Comparison of ENCODE assay signal across 19 cellular contexts in the genomic region with DNA sequence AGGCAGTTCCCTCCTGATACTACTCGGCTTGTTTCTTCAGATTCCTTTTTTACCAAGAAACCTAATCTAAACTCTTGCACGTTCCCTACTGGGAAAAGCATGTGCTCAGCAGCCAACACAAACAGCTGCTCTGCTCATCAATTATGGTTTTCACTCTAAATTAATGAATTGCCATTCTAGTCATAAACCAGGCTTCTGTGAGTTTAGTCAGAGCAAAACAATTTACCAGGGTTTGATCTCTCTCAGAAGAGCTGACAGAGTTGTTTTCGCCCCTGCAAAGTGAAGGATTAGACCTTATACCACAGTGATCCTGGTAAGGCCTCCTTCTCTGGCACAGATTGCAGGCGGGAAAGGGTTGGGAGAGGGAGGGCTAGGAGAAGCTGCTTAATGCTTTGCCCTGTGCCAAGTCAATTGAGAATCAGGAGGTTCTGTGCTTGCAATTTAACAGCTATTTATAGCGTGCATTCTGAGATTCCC. TPM values are rescaled to one million over a fixed set of nuclear protein-coding genes. Genes with fewer than 3 reads are reported as not detected.
DNase-seq lines count a peak whose midpoint lies in the region; ATAC-seq and TF ChIP-seq lines count a peak whose summit lies in the region.
"Had no signal": no experiment of that assay in that cellular context is flagged by ENCODE, and none has a peak within 500 bp of the region (broad histone marks: within the 10 kb centered on the region; RNA-seq: fewer than 3 reads in every experiment).

No MANE protein-coding gene starts in this region.

- H3K4me3 ChIP-seq in heart right ventricle = peak overlapping the region in 1 of 10 donors; percentile 2
- no peak overlapping the region for H3K4me3 ChIP-seq in psoas muscle
- no peak overlapping the region for H3K4me3 ChIP-seq in neural progenitor cell
- H3K4me3 ChIP-seq: breast epithelium, HAP-1, skin epidermis, vagina had no signal

- H3K4me1 ChIP-seq in heart right ventricle (peaks cover 6 to 62% (median 36%) of the 10 kb centered on the region in 9 donors), psoas muscle (peaks cover 58% of the 10 kb centered on the region), neural progenitor cell (peaks cover 18% of the 10 kb centered on the region)
- H3K4me1 ChIP-seq: breast epithelium, vagina had no signal

- intact Hi-C loops in heart right ventricle (cut with DNase I) (loop anchor here in 3 of 10 donors (5.0 to 10.0 kb wide), 2 partner anchors 33 to 55 kb away; no protein-coding TSS in a partner anchor), psoas muscle (cut with DNase I) (no loop called here)

- H3K9me3 ChIP-seq in heart right ventricle (no peaks in the 10 kb centered on the region), psoas muscle (no peaks in the 10 kb centered on the region), neural progenitor cell (ENCODE audit: low read depth) (no peaks in the 10 kb centered on the region)
- H3K9me3 ChIP-seq: breast epithelium, HAP-1, vagina had no signal

- in situ Hi-C loops in GM13977 (cut with MboI; ENCODE audit: low pct_unique_long_range_greater_than_20kb, low sequenced_read_pairs, unreplicated experiment) = no loop called here

- H3K9ac ChIP-seq in neural progenitor cell = no peak overlapping the region

- ATAC-seq in heart right ventricle (peak; percentile 26 to 64 (median 42)), psoas muscle (peak in 2 of 4 donors; percentile 27), GM18511 (IDR thresholded peaks at IDR 0.05; ENCODE audit: unreplicated experiment) (no peak)
- ATAC-seq: natural killer cell had no signal

- H3K27ac ChIP-seq in heart right ventricle (peak overlapping the region in 6 of 10 donors; percentile 9 to 55 (median 46)), psoas muscle (peak overlapping the region; percentile 73), neural progenitor cell (no peak overlapping the region)
- H3K27ac ChIP-seq: breast epithelium, skin epidermis, vagina had no signal

- H3F3A ChIP-seq in neural progenitor cell (ENCODE audit: low read depth) = peaks cover 8% of the 10 kb centered on the region

- H3K4me2 ChIP-seq in neural progenitor cell = no peak overlapping the region

- DNase-seq in A172 (ENCODE audit: low spot score) = peak; percentile 36
- DNase-seq in NCI-H446 (lab: John Stamatoyannopoulos, UW) = peak; percentile 36 to 52
- peak in 1 of 2 donors; percentile 31 for DNase-seq in heart right ventricle
- DNase-seq in psoas muscle = no peak
- no peak for DNase-seq in GM13977 (ENCODE audit: low spot score)
- DNase-seq in neural progenitor cell (ENCODE audit: low spot score) = no peak
- DNase-seq in DMS153 (lab: John Stamatoyannopoulos, UW) = no peak
- DNase-seq: activated CD4-positive, CD25-positive, alpha-beta regulatory T cell; activated naive CD4-positive, alpha-beta T cell treated with anti-CD3 and anti-CD28 coated beads for 36 hours; GDM1; natural killer cell; NCI-H2081; NCI-H774 had no signal

- no peak overlapping the region for H2AFZ ChIP-seq in neural progenitor cell (replicated peaks)

- WGBS in heart right ventricle, 2 donors = 8 to 14% methylated on average over 5 of the region's 5 CpGs
- 8 to 15% (median 9%) methylated on average over 5 of the region's 5 CpGs for WGBS in psoas muscle, 3 donors

- no peak overlapping the region for H3K27ac Mint-ChIP-seq in neural progenitor cell
- H3K27ac Mint-ChIP-seq: activated naive CD4-positive, alpha-beta T cell treated with anti-CD3 and anti-CD28 coated beads for 36 hours; natural killer cell had no signal

- H3K4me3 Mint-ChIP-seq in neural progenitor cell = no peak overlapping the region
- H3K4me3 Mint-ChIP-seq: activated naive CD4-positive, alpha-beta T cell treated with anti-CD3 and anti-CD28 coated beads for 36 hours; natural killer cell had no signal

- peaks cover 31% of the 10 kb centered on the region for H3K4me1 Mint-ChIP-seq in neural progenitor cell
- H3K4me1 Mint-ChIP-seq: natural killer cell had no signal

- no peaks in the 10 kb centered on the region for H3K36me3 Mint-ChIP-seq in neural progenitor cell
- H3K36me3 Mint-ChIP-seq: natural killer cell had no signal

- H3K9me3 Mint-ChIP-seq in neural progenitor cell = no peaks in the 10 kb centered on the region
- H3K9me3 Mint-ChIP-seq: activated naive CD4-positive, alpha-beta T cell treated with anti-CD3 and anti-CD28 coated beads for 36 hours; natural killer cell had no signal

- no peaks in the 10 kb centered on the region for H3K79me2 ChIP-seq in neural progenitor cell (ENCODE audit: low read depth)

- TF ChIP-seq CTCF in heart right ventricle (IDR thresholded peaks at IDR 0.05) (no peak), psoas muscle (IDR thresholded peaks at IDR 0.05) (no peak), GM13977 (IDR thresholded peaks at IDR 0.05; ENCODE audit: extremely low read depth, insufficient read depth, missing control alignments) (no peak), neural progenitor cell (IDR thresholded peaks at IDR 0.05) (no peak)

- peaks cover 6% of the 10 kb centered on the region for H3K27me3 Mint-ChIP-seq in neural progenitor cell (ENCODE audit: insufficient read depth, low read depth)

- H4K20me1 ChIP-seq in neural progenitor cell (ENCODE audit: low read depth) = peaks cover 7% of the 10 kb centered on the region

- H3K36me3 ChIP-seq in heart right ventricle = no peaks in the 10 kb centered on the region
- H3K36me3 ChIP-seq in psoas muscle (ENCODE audit: insufficient read depth in 1 of 2, low read depth in 1 of 2) = no peaks in the 10 kb centered on the region
- no peaks in the 10 kb centered on the region for H3K36me3 ChIP-seq in neural progenitor cell
- H3K36me3 ChIP-seq: breast epithelium, HAP-1, vagina had no signal

- H3K27me3 ChIP-seq in heart right ventricle (no peaks in the 10 kb centered on the region), psoas muscle (ENCODE audit: insufficient read depth in 3 of 3, low read length in 2 of 3) (no peaks in the 10 kb centered on the region), neural progenitor cell (peaks cover 28% of the 10 kb centered on the region)
- H3K27me3 ChIP-seq: breast epithelium, vagina had no signal

RNA-seq across cellular contexts. Expression of gene REEP1, which starts 57.2 kb away (rescaled TPM):
- total RNA-seq in A172 (2014; rRNA removed; shearing (Covaris generic)) = 7.8 and 10.3 TPM in 2 replicates
- total RNA-seq in heart right ventricle (10 to 100 TPM; 15.2 to 30.5 (median 26.2) TPM), psoas muscle (10 to 100 TPM in 2 of 4 donors, 1 to 10 TPM in 2; 4.1 to 16.1 (median 9.7) TPM), neural progenitor cell (ENCODE audit: low replicate concordance) (0.88 and 0.93 TPM in 2 replicates)
- polyA plus RNA-seq in heart right ventricle (10 to 100 TPM; 15.4 to 20.9 TPM), psoas muscle (1 to 10 TPM; 1.2 to 8.2 (median 4.8) TPM)
- total RNA-seq: RPMI7951 had no signal

Comparison
In these comparisons a context has a peak if more than half of its experiments do, and no peak if none do; other contexts are left out.
1. DNase-seq: peak in A172 (single experiment) and NCI-H446 (2 of 2); none in psoas muscle (0 of 2), GM13977 (single experiment), neural progenitor cell (single experiment) and DMS153 (single experiment).